Comparison of ENCODE assay signal across 9 cellular contexts in genomic region chr11:8090756-8091155, GRCh38. TPM values are rescaled to one million over a fixed set of nuclear protein-coding genes. Genes with fewer than 3 reads are reported as not detected.
DNase-seq lines count a peak whose midpoint lies in the region; ATAC-seq and TF ChIP-seq lines count a peak whose summit lies in the region.
"Had no signal": no experiment of that assay in that cellular context is flagged by ENCODE, and none has a peak within 500 bp of the region (broad histone marks: within the 10 kb centered on the region; RNA-seq: fewer than 3 reads in every experiment).

No MANE protein-coding gene starts in this region.

- H3K4me1 Mint-ChIP-seq in activated naive CD4-positive, alpha-beta T cell treated with anti-CD3 and anti-CD28 coated beads for 36 hours (ENCODE audit: low read depth): peaks cover 2% of the 10 kb centered on the region

- intact Hi-C loops in activated naive CD4-positive, alpha-beta T cell treated with anti-CD3 and anti-CD28 coated beads for 36 hours (cut with micrococcal nuclease): loop anchor here (1.0 to 10.0 kb wide), 3 partner anchors 84 to 406 kb away; no protein-coding TSS in a partner anchor
- intact Hi-C loops in spleen (cut with DNase I; ENCODE audit: low total_unique reads): loop anchor here (10.0 kb wide), 1 partner anchor 56 kb away; no protein-coding TSS in a partner anchor

- CTCF ChIA-PET in activated naive CD4-positive, alpha-beta T cell treated with anti-CD3 and anti-CD28 coated beads for 36 hours (lab: Charles Lee): interaction anchor here (1.0 to 10.8 kb wide), 14 partner anchors 9 to 198 kb away, joined by 3 to 90 read pairs (median 4); no protein-coding TSS in a partner anchor

- no peaks in the 10 kb centered on the region for H3K9me3 Mint-ChIP-seq in activated naive CD4-positive, alpha-beta T cell treated with anti-CD3 and anti-CD28 coated beads for 36 hours

- ATAC-seq in GM18498 (IDR thresholded peaks at IDR 0.05; ENCODE audit: unreplicated experiment): no peak
- no peak for ATAC-seq in HG03045 (IDR thresholded peaks at IDR 0.05; ENCODE audit: unreplicated experiment)

- 44 to 53% (median 48%) methylated on average over 5 of the region's 5 CpGs for WGBS in spleen, 5 donors

- DNase-seq in activated naive CD4-positive, alpha-beta T cell treated with anti-CD3 and anti-CD28 coated beads for 36 hours: peak; percentile 60
- DNase-seq in activated naive CD4-positive, alpha-beta T cell treated with Interleukin-2 at 50 U/mL for 16 hours: no peak
- peak; percentile 40 for DNase-seq in OCI-M1 (lab: John Stamatoyannopoulos, UW)
- peak; percentile 50 for DNase-seq in fibroblast of peridontal ligament (ENCODE audit: extremely low read depth)
- DNase-seq in spleen: peak; percentile 24
- no peak for DNase-seq in NCI-H510A (lab: John Stamatoyannopoulos, UW)

- H3K36me3 Mint-ChIP-seq in activated naive CD4-positive, alpha-beta T cell treated with anti-CD3 and anti-CD28 coated beads for 36 hours (ENCODE audit: low read depth): no peaks in the 10 kb centered on the region

- no peak for TF ChIP-seq POLR2A in spleen (IDR thresholded peaks at IDR 0.05)

- no peaks in the 10 kb centered on the region for H3K9me3 ChIP-seq in spleen

- H3K4me3 ChIP-seq in spleen: no peak overlapping the region
- H3K4me3 ChIP-seq: skin epidermis had no signal

- no peak overlapping the region for H3K27ac Mint-ChIP-seq in activated naive CD4-positive, alpha-beta T cell treated with anti-CD3 and anti-CD28 coated beads for 36 hours

- H3K27ac ChIP-seq in spleen: no peak overlapping the region
- H3K27ac ChIP-seq: skin epidermis had no signal

- H3K27me3 Mint-ChIP-seq in activated naive CD4-positive, alpha-beta T cell treated with anti-CD3 and anti-CD28 coated beads for 36 hours (ENCODE audit: low read depth): peaks cover under 1% of the 10 kb centered on the region

- H3K27me3 ChIP-seq in spleen (replicated peaks in 1 of 7): peaks cover 0 to 20% (median 0%) of the 10 kb centered on the region in 7 donors

- no peak overlapping the region for H3K4me3 Mint-ChIP-seq in activated naive CD4-positive, alpha-beta T cell treated with anti-CD3 and anti-CD28 coated beads for 36 hours

- H3K36me3 ChIP-seq in spleen: no peaks in the 10 kb centered on the region

- H3K4me1 ChIP-seq in spleen: peaks cover 0 to 6% (median 0%) of the 10 kb centered on the region in 6 donors

- peak in 5 of 11 experiments; percentile 18 to 47 (median 32) for TF ChIP-seq CTCF in spleen (IDR thresholded peaks at IDR 0.05 in 8 of 11, conservative IDR thresholded peaks at IDR 0.05 in 3 of 11)

RNA-seq across cellular contexts. Expression of gene TUB, which starts 9.7 kb away (rescaled TPM):
- total RNA-seq in activated naive CD4-positive, alpha-beta T cell treated with anti-CD3 and anti-CD28 coated beads for 36 hours: under 1 TPM; 0.67 to 0.69 TPM
- 1 to 10 TPM; 1.4 to 3.2 (median 2.1) TPM for total RNA-seq in spleen
- under 1 TPM; 0.17 to 0.42 (median 0.21) TPM for polyA plus RNA-seq in spleen

Comparison
In these comparisons a context has a peak if more than half of its experiments do, and no peak if none do; other contexts are left out.
1. DNase-seq: peak in activated naive CD4-positive, alpha-beta T cell treated with anti-CD3 and anti-CD28 coated beads for 36 hours (single experiment), OCI-M1 (single experiment), fibroblast of peridontal ligament (single experiment) and spleen (single experiment); none in activated naive CD4-positive, alpha-beta T cell treated with Interleukin-2 at 50 U/mL for 16 hours (single experiment) and NCI-H510A (single experiment).